10 cellular contexts compared by ENCODE assay signal in the genomic region with DNA sequence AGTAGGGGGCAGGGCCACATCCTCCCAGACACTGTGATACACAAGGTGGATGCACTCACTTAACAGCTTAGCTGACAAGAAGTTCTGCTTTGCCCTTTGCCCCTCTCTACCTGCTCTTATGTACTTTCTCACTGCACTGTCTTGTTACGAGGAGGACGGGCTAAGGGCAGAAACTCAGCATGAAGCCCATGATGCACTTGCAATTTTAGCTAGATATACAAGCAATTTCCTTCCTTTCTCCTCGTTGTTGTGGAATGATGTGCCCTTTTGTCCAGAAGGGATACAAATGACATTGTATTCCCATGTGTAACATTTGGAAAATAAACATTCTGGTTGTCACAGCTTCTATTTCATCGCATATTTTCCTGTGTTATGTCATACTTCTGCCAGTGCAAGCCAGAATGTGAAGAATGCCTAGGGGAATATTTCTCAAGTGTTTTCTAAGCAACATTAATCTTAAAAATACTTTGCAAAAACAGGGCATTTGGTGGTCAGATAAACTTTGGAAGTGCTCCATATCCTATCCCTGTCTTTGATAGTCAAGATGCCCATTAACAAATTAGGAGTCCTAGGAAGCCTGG. TPM values are rescaled to one million over a fixed set of nuclear protein-coding genes. Genes with fewer than 3 reads are reported as not detected.
DNase-seq lines count a peak whose midpoint lies in the region; ATAC-seq, FAIRE-seq and TF ChIP-seq lines count a peak whose summit lies in the region.
"Had no signal": no experiment of that assay in that cellular context is flagged by ENCODE, and none has a peak within 500 bp of the region (broad histone marks: within the 10 kb centered on the region; RNA-seq: fewer than 3 reads in every experiment).

No MANE protein-coding gene starts in this region.

- CTCF ChIA-PET in Caco-2 (lab: Charles Lee), result interaction anchor here (0.6 kb wide), 2 partner anchors 22 to 47 kb away, joined by 3 to 4 read pairs; no protein-coding TSS in a partner anchor

- BruUV-seq in Caco-2 (replicated peaks; lab: Mats Ljungman, UMichigan), result no TSS peak

- no peak overlapping the region for H3K4me3 ChIP-seq in Caco-2 (ENCODE audit: low read depth, low read length)
- H3K4me3 ChIP-seq in adrenal gland, result no peak overlapping the region
- H3K4me3 ChIP-seq in gastroesophageal sphincter, result no peak overlapping the region
- no peak overlapping the region for H3K4me3 ChIP-seq in pancreas

- POLR2A ChIA-PET in Caco-2 (lab: Charles Lee), result no interaction called here

- FAIRE-seq in pancreas (lab: Jason Lieb, UNC), result no peak

- H3K27me3 Mint-ChIP-seq in Caco-2 (ENCODE audit: insufficient read depth, unreplicated experiment), result no peaks in the 10 kb centered on the region
- H3K27me3 Mint-ChIP-seq: CD4-positive, alpha-beta T cell had no signal

- no peaks in the 10 kb centered on the region for H3K9me3 ChIP-seq in Caco-2
- H3K9me3 ChIP-seq in adrenal gland (replicated peaks in 1 of 3), result no peaks in the 10 kb centered on the region
- H3K9me3 ChIP-seq in gastroesophageal sphincter, result no peaks in the 10 kb centered on the region
- no peaks in the 10 kb centered on the region for H3K9me3 ChIP-seq in pancreas

- no peaks in the 10 kb centered on the region for H3K9me3 Mint-ChIP-seq in Caco-2 (ENCODE audit: unreplicated experiment)
- H3K9me3 Mint-ChIP-seq: CD4-positive, alpha-beta T cell had no signal

- peak; percentile 32 to 46 for DNase-seq in Caco-2
- DNase-seq in adrenal gland, result peak in 2 of 7 donors; percentile 3 to 51
- no peak for DNase-seq in pancreas
- DNase-seq in NCI-H748 treated with DMSO at 0.1 percent for 48 hours (lab: John Stamatoyannopoulos, UW), result no peak
- no peak for DNase-seq in stimulated activated CD4-positive, alpha-beta T cell treated with anti-CD3 and anti-CD28 coated beads, Interleukin-12 subunit alpha, Interleukin-12 subunit beta, amount 100 ng/mL, for 4 hours
- DNase-seq: activated CD4-positive, alpha-beta T cell treated with anti-CD3 and anti-CD28 coated beads for 4 hours; CD4-positive, alpha-beta T cell had no signal

- peaks cover 8% of the 10 kb centered on the region for H3K4me1 Mint-ChIP-seq in Caco-2 (ENCODE audit: low read depth, unreplicated experiment)

- WGBS in adrenal gland, 4 donors, result 20 to 41% (median 25%) methylated on average over 4 of the region's 4 CpGs
- WGBS in gastroesophageal sphincter (ENCODE audit: low coverage in 1 of 2), 2 donors, result 7 to 16% methylated on average over 3 to 4 of the region's 4 CpGs
- WGBS in pancreas, 2 donors, result 24 to 56% methylated on average over 4 of the region's 4 CpGs

- peak; percentile 59 for ATAC-seq in gastroesophageal sphincter
- peak; percentile 50 to 62 (median 56) for ATAC-seq in pancreas
- ATAC-seq in GM21526 (IDR thresholded peaks at IDR 0.05; ENCODE audit: low FRiP score, unreplicated experiment), result no peak
- ATAC-seq in GM21360 (IDR thresholded peaks at IDR 0.05; ENCODE audit: unreplicated experiment), result no peak

- TF ChIP-seq CTCF in Caco-2 (IDR thresholded peaks at IDR 0.05; ENCODE audit: insufficient read depth in 1 of 2, low read depth in 1 of 2, low read length in 1 of 2, severe bottlenecking in 1 of 2, unreplicated experiment in 1 of 2) (no peak), adrenal gland (IDR thresholded peaks at IDR 0.05) (no peak), gastroesophageal sphincter (IDR thresholded peaks at IDR 0.05) (no peak), pancreas (IDR thresholded peaks at IDR 0.05) (no peak)

- H3K36me3 ChIP-seq in Caco-2 (ENCODE audit: control insufficient read depth, insufficient read depth, low read length), result no peaks in the 10 kb centered on the region
- H3K36me3 ChIP-seq in adrenal gland (replicated peaks in 1 of 2), result no peaks in the 10 kb centered on the region
- H3K36me3 ChIP-seq in gastroesophageal sphincter, result no peaks in the 10 kb centered on the region
- H3K36me3 ChIP-seq in pancreas, result no peaks in the 10 kb centered on the region

- intact Hi-C loops in Caco-2 (cut with micrococcal nuclease; ENCODE audit: unreplicated experiment) (loop anchor here (10.0 kb wide), 1 partner anchor 48 kb away; a partner anchor contains a TSS), adrenal gland (cut with DNase I) (loop anchor here in 1 of 2 donors (10.0 kb wide), 1 partner anchor 48 kb away; a partner anchor contains a TSS), pancreas (cut with DNase I) (no loop called here)

- H3K27ac ChIP-seq in adrenal gland (peak overlapping the region in 4 of 5 donors; percentile 62 to 85 (median 69)), gastroesophageal sphincter (peak overlapping the region; percentile 69 to 78 (median 77)), pancreas (peak overlapping the region in 2 of 4 donors; percentile 50 to 57)

- H3K27me3 ChIP-seq in Caco-2 (replicated peaks; ENCODE audit: control insufficient read depth, insufficient read depth, low read length) (no peaks in the 10 kb centered on the region), adrenal gland (peaks cover 4% of the 10 kb centered on the region), gastroesophageal sphincter (no peaks in the 10 kb centered on the region), pancreas (peaks cover 0 to 8% (median 0%) of the 10 kb centered on the region in 4 donors)

- H3K36me3 Mint-ChIP-seq in Caco-2 (ENCODE audit: insufficient read depth, unreplicated experiment), result no peaks in the 10 kb centered on the region

- H3K4me1 ChIP-seq in Caco-2 (peaks cover 8% of the 10 kb centered on the region), adrenal gland (replicated peaks in 1 of 2) (peaks cover 9 to 27% of the 10 kb centered on the region in 2 donors), gastroesophageal sphincter (peaks cover 3 to 73% (median 5%) of the 10 kb centered on the region in 3 donors), pancreas (peaks cover 3 to 25% (median 21%) of the 10 kb centered on the region in 3 donors)

- no peak for TF ChIP-seq EP300 in gastroesophageal sphincter (IDR thresholded peaks at IDR 0.05)

- peak overlapping the region; percentile 35 for H3K4me3 Mint-ChIP-seq in Caco-2 (ENCODE audit: unreplicated experiment)
- H3K4me3 Mint-ChIP-seq: CD4-positive, alpha-beta T cell had no signal

- H3K27ac Mint-ChIP-seq in Caco-2 (ENCODE audit: unreplicated experiment), result peak overlapping the region; percentile 1
- H3K27ac Mint-ChIP-seq: CD4-positive, alpha-beta T cell had no signal

- TF ChIP-seq POLR2A in adrenal gland (IDR thresholded peaks at IDR 0.05) (no peak), gastroesophageal sphincter (IDR thresholded peaks at IDR 0.05) (no peak)

RNA-seq across cellular contexts. Expression of a gene that starts 47.2 kb away (rescaled TPM):
- total RNA-seq in Caco-2 (2022) (0.25 and 0.74 TPM in 2 replicates), adrenal gland (10 to 100 TPM; 27.7 to 93.0 (median 78.4) TPM), gastroesophageal sphincter (100 to 1,000 TPM; 306 to 750 (median 329) TPM), pancreas (100 to 1,000 TPM in 1 of 6 donors, 10 to 100 TPM in 5; 26.3 to 106 (median 53.4) TPM)
- polyA plus RNA-seq in adrenal gland (10 to 100 TPM; 15.5 to 47.7 (median 23.6) TPM), pancreas (10 to 100 TPM; 17.1 to 37.5 TPM)
- total RNA-seq: CD4-positive, alpha-beta T cell had no signal

Comparison
In these comparisons a context has a peak if more than half of its experiments do, and no peak if none do; other contexts are left out.
1. DNase-seq: peak in Caco-2 (2 of 2); none in pancreas (0 of 6), NCI-H748 treated with DMSO at 0.1 percent for 48 hours (single experiment) and stimulated activated CD4-positive, alpha-beta T cell treated with anti-CD3 and anti-CD28 coated beads, Interleukin-12 subunit alpha, Interleukin-12 subunit beta, amount 100 ng/mL, for 4 hours (single experiment).
2. ATAC-seq: peak in gastroesophageal sphincter (single experiment) and pancreas (4 of 4); none in GM21526 (single experiment) and GM21360 (single experiment).
3. RNA of a gene that starts 47.2 kb away (total RNA-seq): 306 to 750 TPM in gastroesophageal sphincter, 27.7 to 93.0 TPM in adrenal gland and 26.3 to 106 TPM in pancreas; 0.25 to 0.74 TPM in Caco-2; every median in the first group is over 10 times any median in the second.